ENCODE assay signal across 13 cellular contexts in the genomic region with DNA sequence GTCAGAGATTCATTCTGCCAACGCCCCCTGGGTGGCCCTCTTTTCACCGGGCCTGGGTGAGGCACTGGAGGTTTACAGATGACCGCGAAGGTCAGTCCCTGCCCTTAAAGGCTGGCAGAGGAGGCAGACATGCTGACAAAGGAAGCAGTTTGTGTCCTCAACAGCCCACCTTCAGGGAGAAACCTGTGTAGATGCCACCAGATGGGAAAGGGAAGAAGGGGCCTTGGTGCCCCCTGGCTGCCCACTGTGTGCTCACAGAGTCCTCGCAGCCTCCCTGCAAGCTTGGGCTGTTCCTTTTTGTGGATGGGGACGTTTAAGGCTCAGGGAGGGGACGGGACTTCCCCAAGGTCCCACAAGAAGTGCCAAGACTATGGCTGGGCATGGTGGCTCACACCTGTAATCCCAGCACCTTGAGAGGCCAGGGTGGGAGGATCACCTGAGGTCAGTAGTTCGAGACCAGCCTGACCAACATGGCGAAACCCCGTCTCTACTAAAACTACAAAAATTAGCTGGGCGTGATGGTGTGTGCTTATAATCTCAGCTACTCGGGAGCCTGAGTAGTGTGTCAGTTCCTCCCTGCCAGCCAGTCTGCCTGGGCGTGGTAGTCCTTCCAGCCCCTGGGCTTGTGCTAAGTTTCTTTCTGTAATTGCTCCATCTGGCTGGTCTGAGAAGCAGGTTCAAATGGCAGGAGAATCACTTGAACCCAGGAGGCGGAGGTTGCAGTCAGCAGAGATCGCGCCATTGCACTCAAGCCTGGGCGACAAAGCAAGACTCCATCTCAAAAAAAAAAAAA. TPM values are rescaled to one million over a fixed set of nuclear protein-coding genes. Genes with fewer than 3 reads are reported as not detected.
A peak's percentile ranks its signal among the peaks of the same experiment; 100 is the strongest.
DNase-seq lines count a peak whose midpoint lies in the region; ATAC-seq and TF ChIP-seq lines count a peak whose summit lies in the region.
"Had no signal": no experiment of that assay in that cellular context is flagged by ENCODE, and none has a peak within 500 bp of the region (broad histone marks: within the 10 kb centered on the region; RNA-seq: fewer than 3 reads in every experiment).

No MANE protein-coding gene starts in this region.

- TF ChIP-seq CTCF in CD8-positive, alpha-beta T cell (IDR thresholded peaks at IDR 0.05) = peak; percentile 29
- TF ChIP-seq CTCF in brain microvascular endothelial cell (IDR thresholded peaks at IDR 0.05; ENCODE audit: low read depth, low read length, missing control alignments) (peak; percentile 28), BE2C (IDR thresholded peaks at IDR 0.05; ENCODE audit: low read depth, low read length) (no peak)

- no peak for ATAC-seq in CD8-positive, alpha-beta T cell
- no peak for ATAC-seq in naive B cell (ENCODE audit: low read depth in 2 of 2)
- ATAC-seq: left ventricle myocardium superior, SK-N-SH treated with all-trans-retinoic acid at 6 μM for 48 hours had no signal

- no peak overlapping the region for H3K4me3 Mint-ChIP-seq in CD8-positive, alpha-beta T cell
- H3K4me3 Mint-ChIP-seq in naive B cell = peak overlapping the region in 4 of 8 donors; percentile 15 to 68 (median 54)
- H3K4me3 Mint-ChIP-seq: activated CD4-positive, alpha-beta memory T cell treated with anti-CD3 and anti-CD28 coated beads, Interleukin-2, amount 10 ng/mL, durations not matched to agents 7 days and 5 days had no signal

- H3K9me3 ChIP-seq in CD8-positive, alpha-beta T cell (ENCODE audit: low read length) = no peaks in the 10 kb centered on the region
- H3K9me3 ChIP-seq in MG63 (no peaks in the 10 kb centered on the region), BE2C (no peaks in the 10 kb centered on the region)
- H3K9me3 ChIP-seq: prostate gland had no signal

- no peak overlapping the region for H3K27ac ChIP-seq in CD8-positive, alpha-beta T cell (ENCODE audit: low read depth, low read length)
- H3K27ac ChIP-seq in brain microvascular endothelial cell = no peak overlapping the region
- H3K27ac ChIP-seq: prostate gland had no signal

- no peaks in the 10 kb centered on the region for H3K36me3 Mint-ChIP-seq in CD8-positive, alpha-beta T cell
- no peaks in the 10 kb centered on the region for H3K36me3 Mint-ChIP-seq in naive B cell

- no peaks in the 10 kb centered on the region for H3K36me3 ChIP-seq in CD8-positive, alpha-beta T cell (ENCODE audit: insufficient read depth, low read length)
- H3K36me3 ChIP-seq in MG63 = peaks cover 57% of the 10 kb centered on the region
- peaks cover 17% of the 10 kb centered on the region for H3K36me3 ChIP-seq in brain microvascular endothelial cell (replicated peaks)
- H3K36me3 ChIP-seq in BE2C = no peaks in the 10 kb centered on the region
- H3K36me3 ChIP-seq: prostate gland had no signal

- intact Hi-C loops in CD8-positive, alpha-beta T cell (cut with DNase I, micrococcal nuclease) = loop anchor here in 1 of 2 experiments (1.0 to 10.0 kb wide), 2 partner anchors 168 to 889 kb away; no protein-coding TSS in a partner anchor

- H3K27ac Mint-ChIP-seq in CD8-positive, alpha-beta T cell = no peak overlapping the region
- H3K27ac Mint-ChIP-seq in naive B cell = peak overlapping the region in 5 of 6 donors; percentile 20 to 87 (median 51)
- H3K27ac Mint-ChIP-seq: activated CD4-positive, alpha-beta memory T cell treated with anti-CD3 and anti-CD28 coated beads, Interleukin-2, amount 10 ng/mL, durations not matched to agents 7 days and 5 days had no signal

- DNase-seq in CD8-positive, alpha-beta T cell = no peak
- peak; percentile 33 for DNase-seq in MG63
- DNase-seq in brain microvascular endothelial cell = no peak
- no peak for DNase-seq in naive B cell
- DNase-seq in NCI-H2029 treated with DMSO at 0.1 percent for 48 hours (lab: John Stamatoyannopoulos, UW) = no peak
- no peak for DNase-seq in HEK293T (ENCODE audit: extremely low spot score)
- DNase-seq in AML-193 (lab: John Stamatoyannopoulos, UW) = no peak
- DNase-seq in BE2C = no peak
- DNase-seq: activated CD4-positive, alpha-beta memory T cell treated with anti-CD3 and anti-CD28 coated beads, Interleukin-2, amount 10 ng/mL, durations not matched to agents 7 days and 5 days; left ventricle myocardium superior; NCI-H2227 treated with DMSO at 0.1 percent for 48 hours had no signal

- no peaks in the 10 kb centered on the region for H3K4me1 ChIP-seq in CD8-positive, alpha-beta T cell (ENCODE audit: insufficient read depth, low read length)
- H3K4me1 ChIP-seq in BE2C = no peaks in the 10 kb centered on the region

- in situ Hi-C loops in brain microvascular endothelial cell (cut with HindIII; ENCODE audit: low pct_ligation_motif_present, low sequenced_read_pairs) = no loop called here

- peaks cover 4% of the 10 kb centered on the region for H3K27me3 Mint-ChIP-seq in CD8-positive, alpha-beta T cell (ENCODE audit: low read depth)
- H3K27me3 Mint-ChIP-seq in naive B cell = no peaks in the 10 kb centered on the region
- H3K27me3 Mint-ChIP-seq: activated CD4-positive, alpha-beta memory T cell treated with anti-CD3 and anti-CD28 coated beads, Interleukin-2, amount 10 ng/mL, durations not matched to agents 7 days and 5 days had no signal

- POLR2A ChIA-PET in CD8-positive, alpha-beta T cell (lab: Charles Lee) = no interaction called here
- POLR2A ChIA-PET in HEK293T (lab: Yijun Ruan, JAX) = no interaction called here

- no peaks in the 10 kb centered on the region for H3K27me3 ChIP-seq in CD8-positive, alpha-beta T cell (ENCODE audit: insufficient read depth, low read length)
- no peaks in the 10 kb centered on the region for H3K27me3 ChIP-seq in MG63
- H3K27me3 ChIP-seq in brain microvascular endothelial cell (replicated peaks) = no peaks in the 10 kb centered on the region
- no peaks in the 10 kb centered on the region for H3K27me3 ChIP-seq in BE2C

- no peaks in the 10 kb centered on the region for H3K9me3 Mint-ChIP-seq in CD8-positive, alpha-beta T cell
- H3K9me3 Mint-ChIP-seq in naive B cell = peaks cover 0 to 2% (median 0%) of the 10 kb centered on the region in 7 donors
- H3K9me3 Mint-ChIP-seq: activated CD4-positive, alpha-beta memory T cell treated with anti-CD3 and anti-CD28 coated beads, Interleukin-2, amount 10 ng/mL, durations not matched to agents 7 days and 5 days had no signal

- peaks cover 3% of the 10 kb centered on the region for H3K4me1 Mint-ChIP-seq in CD8-positive, alpha-beta T cell (ENCODE audit: low read depth)
- H3K4me1 Mint-ChIP-seq in naive B cell = peaks cover 41 to 90% (median 79%) of the 10 kb centered on the region in 3 donors

- no peak overlapping the region for H3K4me3 ChIP-seq in CD8-positive, alpha-beta T cell (ENCODE audit: low read depth, low read length)
- H3K4me3 ChIP-seq in MG63 = no peak overlapping the region
- H3K4me3 ChIP-seq in brain microvascular endothelial cell (ENCODE audit: low read depth, low read length) = no peak overlapping the region
- H3K4me3 ChIP-seq in BE2C (ENCODE audit: low read depth, low read length) = no peak overlapping the region
- H3K4me3 ChIP-seq: prostate gland had no signal

- CTCF ChIA-PET in CD8-positive, alpha-beta T cell (lab: Charles Lee) = interaction anchor here (1.5 to 2.7 kb wide), 2 partner anchors 166 to 751 kb away, joined by 3 to 20 read pairs; no protein-coding TSS in a partner anchor
- CTCF ChIA-PET in HEK293T (lab: Yijun Ruan, JAX) = no interaction called here

TF ChIP-seq in HEK293T, 16 proteins besides CTCF, POLR2A, EP300 and RAD21:
- TF ChIP-seq ELF4 (IDR thresholded peaks at IDR 0.05) (no peak), HDGF (IDR thresholded peaks at IDR 0.05; ENCODE audit: borderline replicate concordance) (no peak), FOXM1 (IDR thresholded peaks at IDR 0.05; ENCODE audit: borderline replicate concordance) (no peak), ZNF384 (IDR thresholded peaks at IDR 0.05) (no peak), LEF1 (IDR thresholded peaks at IDR 0.05; ENCODE audit: borderline replicate concordance) (no peak), L3MBTL2 (conservative IDR thresholded peaks at IDR 0.05) (no peak), SP1 (IDR thresholded peaks at IDR 0.05) (no peak), FOXA1 (IDR thresholded peaks at IDR 0.05) (no peak), NFRKB (IDR thresholded peaks at IDR 0.05) (no peak), FOXK2 (IDR thresholded peaks at IDR 0.05) (no peak), CTBP1 (IDR thresholded peaks at IDR 0.05; ENCODE audit: borderline replicate concordance) (no peak), TARDBP (IDR thresholded peaks at IDR 0.05) (no peak), SUZ12 (IDR thresholded peaks at IDR 0.05) (no peak), BHLHE40 (IDR thresholded peaks at IDR 0.05; ENCODE audit: borderline replicate concordance) (no peak), ARNT (IDR thresholded peaks at IDR 0.05) (no peak)
- TF ChIP-seq, protein P1, sequence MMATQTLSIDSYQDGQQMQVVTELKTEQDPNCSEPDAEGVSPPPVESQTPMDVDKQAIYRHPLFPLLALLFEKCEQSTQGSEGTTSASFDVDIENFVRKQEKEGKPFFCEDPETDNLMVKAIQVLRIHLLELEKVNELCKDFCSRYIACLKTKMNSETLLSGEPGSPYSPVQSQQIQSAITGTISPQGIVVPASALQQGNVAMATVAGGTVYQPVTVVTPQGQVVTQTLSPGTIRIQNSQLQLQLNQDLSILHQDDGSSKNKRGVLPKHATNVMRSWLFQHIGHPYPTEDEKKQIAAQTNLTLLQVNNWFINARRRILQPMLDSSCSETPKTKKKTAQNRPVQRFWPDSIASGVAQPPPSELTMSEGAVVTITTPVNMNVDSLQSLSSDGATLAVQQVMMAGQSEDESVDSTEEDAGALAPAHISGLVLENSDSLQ (IDR thresholded peaks at IDR 0.05) = no peak

RNA-seq across cellular contexts. Expression of a gene that starts 36.2 kb away (rescaled TPM):
- 1 to 10 TPM; 2.0 to 2.5 TPM for total RNA-seq in CD8-positive, alpha-beta T cell
- total RNA-seq in MG63 (2014; rRNA removed; shearing (Covaris generic); ENCODE audit: low replicate concordance) = 25.0 and 33.1 TPM in 2 replicates
- 10 to 100 TPM in 2 of 6 donors, 1 to 10 TPM in 4; 4.5 to 15.2 (median 8.0) TPM for polyA plus RNA-seq in naive B cell (ENCODE audit: low read depth in 6 of 6)
- 0.46 TPM for polyA plus RNA-seq in BE2C (2012; ENCODE audit: insufficient read depth, insufficient read length, low read depth)
